2 cellular contexts compared by ENCODE assay signal in genomic region chr1:164591858-164592257, GRCh38.
TF ChIP-seq lines count a peak whose summit lies in the region.

No MANE protein-coding gene starts in this region.

TF ChIP-seq in HEK293, 187 proteins besides CTCF, POLR2A, EP300 and RAD21 (continued from another document):
- 0 out of 2 replicates have a peak, but pooled peaks have one; percentile 29 for TF ChIP-seq IKZF3 (tag by site-specific recombination; IDR thresholded peaks at IDR 0.05)
- TF ChIP-seq ZNF600 (tag by site-specific recombination; IDR thresholded peaks at IDR 0.05): peak; percentile 6
- TF ChIP-seq ZNF398 (tag by site-specific recombination; IDR thresholded peaks at IDR 0.05): peak; percentile 58
- TF ChIP-seq OSR2 (tag by site-specific recombination; IDR thresholded peaks at IDR 0.05): no peak
- TF ChIP-seq PRDM6 (tag by site-specific recombination; IDR thresholded peaks at IDR 0.05): 0 out of 2 replicates have a peak, but pooled peaks have one; percentile 27
- no peak for TF ChIP-seq PBX3 (CRISPR knock-in tag; IDR thresholded peaks at IDR 0.05)
- TF ChIP-seq ZNF341 (tag by site-specific recombination; IDR thresholded peaks at IDR 0.05; ENCODE audit: low read depth): peak; percentile 10
- TF ChIP-seq SP7 (tag by site-specific recombination; IDR thresholded peaks at IDR 0.05): peak; percentile 42; the same call in 1 of the 2 replicates
- TF ChIP-seq SP3 (tag by site-specific recombination; IDR thresholded peaks at IDR 0.05): no peak

TF ChIP-seq in WTC11, 78 proteins besides CTCF, POLR2A, EP300 and RAD21 (continued from another document):
- no peak for TF ChIP-seq ZNF425 (CRISPR knock-in tag; conservative IDR thresholded peaks at IDR 0.05)
- no peak for TF ChIP-seq TEAD4 (CRISPR knock-in tag; IDR thresholded peaks at IDR 0.05)
- TF ChIP-seq ZNF219 (CRISPR knock-in tag; IDR thresholded peaks at IDR 0.05; ENCODE audit: borderline replicate concordance): no peak
- TF ChIP-seq E2F5 (CRISPR knock-in tag; IDR thresholded peaks at IDR 0.05): no peak
- TF ChIP-seq TCF7 (CRISPR knock-in tag; IDR thresholded peaks at IDR 0.05; ENCODE audit: low read depth): no peak
- TF ChIP-seq ATF2 (CRISPR knock-in tag; IDR thresholded peaks at IDR 0.05; ENCODE audit: borderline replicate concordance, low read depth): no peak
- no peak for TF ChIP-seq MLX (CRISPR knock-in tag; IDR thresholded peaks at IDR 0.05)
- no peak for TF ChIP-seq USF2 (CRISPR knock-in tag; IDR thresholded peaks at IDR 0.05)
- TF ChIP-seq ATF1 (CRISPR knock-in tag; IDR thresholded peaks at IDR 0.05): no peak
- no peak for TF ChIP-seq RORB (CRISPR knock-in tag; IDR thresholded peaks at IDR 0.05)
